ENCODE assay signal across 8 cellular contexts in genomic region chr7:108454674-108455523, GRCh38. TPM values are rescaled to one million over a fixed set of nuclear protein-coding genes. Genes with fewer than 3 reads are reported as not detected.
DNase-seq lines count a peak whose midpoint lies in the region; ATAC-seq and TF ChIP-seq lines count a peak whose summit lies in the region.

No MANE protein-coding gene starts in this region.

- H3K18ac ChIP-seq in mesendoderm (ENCODE audit: low read length), result no peak overlapping the region

- no peak overlapping the region for H3K23ac ChIP-seq in mesendoderm (ENCODE audit: low read length)

- H3K79me2 ChIP-seq in mesendoderm (ENCODE audit: control insufficient read depth, insufficient read depth, low read length), result no peaks in the 10 kb centered on the region

- H3K4me1 ChIP-seq in endocrine pancreas (ENCODE audit: control insufficient read depth, insufficient read depth, low read length), result peaks cover 12% of the 10 kb centered on the region
- peaks cover 3% of the 10 kb centered on the region for H3K4me1 ChIP-seq in mesendoderm (ENCODE audit: control insufficient read depth, low read depth, low read length)
- H3K4me1 ChIP-seq in thymus (ENCODE audit: control insufficient read depth, insufficient read depth, low read length), result no peaks in the 10 kb centered on the region

- H2BK15ac ChIP-seq in mesendoderm (replicated peaks; ENCODE audit: low read depth), result no peak overlapping the region

- H3K9ac ChIP-seq in endocrine pancreas (ENCODE audit: control insufficient read depth, insufficient read depth, low read length) (peak overlapping the region; percentile 90), mesendoderm (ENCODE audit: low read length) (peak overlapping the region; percentile 74)

- no peak overlapping the region for H2BK5ac ChIP-seq in mesendoderm (ENCODE audit: low read length)

- no peak for ATAC-seq in HG03045 (IDR thresholded peaks at IDR 0.05; ENCODE audit: unreplicated experiment)

- H3K27me3 ChIP-seq in HL-60 (ENCODE audit: insufficient read depth, poor library complexity, severe bottlenecking) (peaks cover 49% of the 10 kb centered on the region), endocrine pancreas (ENCODE audit: control insufficient read depth, insufficient read depth, low read length) (no peaks in the 10 kb centered on the region), mesendoderm (ENCODE audit: insufficient read depth, low read length, poor library complexity) (peaks cover 5% of the 10 kb centered on the region), thymus (ENCODE audit: control insufficient read depth, insufficient read depth) (peaks cover 50% of the 10 kb centered on the region)

- no peaks in the 10 kb centered on the region for H3K79me1 ChIP-seq in mesendoderm (ENCODE audit: low read length)

- peak overlapping the region; percentile 91 for H3K56ac ChIP-seq in mesendoderm (ENCODE audit: low read length)

- H3K4ac ChIP-seq in mesendoderm (ENCODE audit: low read depth, low read length), result no peak overlapping the region

- DNase-seq in Caki2 (ENCODE audit: low read depth), result peak; percentile 58
- no peak for DNase-seq in HL-60 (ENCODE audit: low read depth in 1 of 2, low spot score in 1 of 2)
- peak; percentile 11 for DNase-seq in SW480 (ENCODE audit: low spot score)
- DNase-seq in mesendoderm, result peak; percentile 83
- no peak for DNase-seq in SIG-M5 (lab: John Stamatoyannopoulos, UW)

- H4K5ac ChIP-seq in mesendoderm (ENCODE audit: low read length), result no peak overlapping the region

- in situ Hi-C loops in Caki2 (cut with HindIII; ENCODE audit: low pct_unique_long_range_greater_than_20kb, low sequenced_read_pairs), result no loop called here

- no peak overlapping the region for H2AK5ac ChIP-seq in mesendoderm (ENCODE audit: low read length)

- TF ChIP-seq CTCF in HL-60 (IDR thresholded peaks at IDR 0.05; ENCODE audit: insufficient read depth, low read length), result no peak

- H3K9me3 ChIP-seq in endocrine pancreas (ENCODE audit: control insufficient read depth, low read length), result no peaks in the 10 kb centered on the region
- no peaks in the 10 kb centered on the region for H3K9me3 ChIP-seq in thymus (ENCODE audit: control insufficient read depth)

- H3K4me2 ChIP-seq in mesendoderm (ENCODE audit: low read length), result peak overlapping the region; percentile 87

- no CpG with 5 or more reads among the region's 69 CpGs for WGBS in mesendoderm (ENCODE audit: extremely low coverage, insufficient coverage, low lambda C conversion rate)
- 1% methylated on average over 69 of the region's 69 CpGs for WGBS in thymus

- H3K4me3 ChIP-seq in HL-60 (replicated peaks; ENCODE audit: insufficient read depth, low read length), result peak overlapping the region; percentile 34; the same call in 1 of the 2 replicates
- H3K4me3 ChIP-seq in endocrine pancreas (ENCODE audit: control insufficient read depth, insufficient read depth, low read length), result peak overlapping the region; percentile 82
- H3K4me3 ChIP-seq in mesendoderm (ENCODE audit: low read length), result peak overlapping the region; percentile 48
- H3K4me3 ChIP-seq in thymus (ENCODE audit: low read length), result peak overlapping the region; percentile 56

- H2BK120ac ChIP-seq in mesendoderm (ENCODE audit: low read depth, low read length), result no peak overlapping the region

- H3K27ac ChIP-seq in HL-60 (replicated peaks) (no peak overlapping the region), mesendoderm (ENCODE audit: low read depth, low read length) (no peak overlapping the region), thymus (ENCODE audit: low read depth) (no peak overlapping the region)

- H3K36me3 ChIP-seq in endocrine pancreas (ENCODE audit: control insufficient read depth, insufficient read depth, low read length), result no peaks in the 10 kb centered on the region
- H3K36me3 ChIP-seq in mesendoderm (ENCODE audit: control insufficient read depth, insufficient read depth, low read length), result no peaks in the 10 kb centered on the region
- H3K36me3 ChIP-seq in thymus (ENCODE audit: control insufficient read depth, insufficient read depth), result no peaks in the 10 kb centered on the region

- no peak overlapping the region for H4K8ac ChIP-seq in mesendoderm (ENCODE audit: low read depth, low read length)

RNA-seq across cellular contexts. Expression of gene NRCAM, which starts 1.3 kb away (rescaled TPM):
- total RNA-seq in Caki2 (2014; rRNA removed; shearing (Covaris generic); ENCODE audit: low replicate concordance), result 41.9 and 62.1 TPM in 2 replicates
- 1.8 TPM for polyA plus RNA-seq in mesendoderm (2013, experiment 1 of 2)
- polyA plus RNA-seq in mesendoderm (2013, experiment 2 of 2), result 2.1 TPM
- polyA plus RNA-seq in thymus, result 13.9 TPM

Comparison
In these comparisons a context has a peak if more than half of its experiments do, and no peak if none do; other contexts are left out.
1. DNase-seq: peak in Caki2 (single experiment), SW480 (single experiment) and mesendoderm (single experiment); none in HL-60 (0 of 2) and SIG-M5 (single experiment).
2. Peak in every context shown above with its lines, with median percentiles within 50 percentile points of each other: H3K4me3 ChIP-seq.